8 cellular contexts compared by ENCODE assay signal in genomic region chr11:44894217-44894617, GRCh38. TPM values are rescaled to one million over a fixed set of nuclear protein-coding genes. Genes with fewer than 3 reads are reported as not detected.
DNase-seq lines count a peak whose midpoint lies in the region; TF ChIP-seq lines count a peak whose summit lies in the region.

No MANE protein-coding gene starts in this region.

- H3K4me1 ChIP-seq in GM23248 (ENCODE audit: insufficient read depth) (no peaks in the 10 kb centered on the region), colonic mucosa (no peaks in the 10 kb centered on the region)

- no peaks in the 10 kb centered on the region for H3K36me3 ChIP-seq in GM23248 (ENCODE audit: low read depth)
- no peaks in the 10 kb centered on the region for H3K36me3 ChIP-seq in colonic mucosa

- no peaks in the 10 kb centered on the region for H3K9me2 ChIP-seq in GM23248 (ENCODE audit: insufficient read depth)

- H3K27me3 ChIP-seq in GM23248 (replicated peaks; ENCODE audit: insufficient read depth), result peaks cover 33% of the 10 kb centered on the region
- no peaks in the 10 kb centered on the region for H3K27me3 ChIP-seq in colonic mucosa

- WGBS in GM23248 (ENCODE audit: low coverage in 1 of 2, low lambda C conversion rate in 2 of 2, missing lambda C conversion rate in 2 of 2), 2 experiments, result 12 to 15% methylated on average over 13 of the region's 13 CpGs

- no peaks in the 10 kb centered on the region for H3K79me2 ChIP-seq in GM23248 (ENCODE audit: insufficient read depth)

- H3K4me1 Mint-ChIP-seq in activated CD4-positive, alpha-beta T cell treated with anti-CD3 and anti-CD28 coated beads, Interleukin-2, amount 10 ng/mL, durations not matched to agents 7 days and 5 days, result no peaks in the 10 kb centered on the region

- intact Hi-C loops in colonic mucosa (cut with DNase I), result loop anchor here (5.0 kb wide), 2 partner anchors 167 to 272 kb away; partner anchors contain the start of gene TSPAN18

- DNase-seq in GM23248 (peak; percentile 80), NCI-H345 treated with DMSO at 0.1 percent for 48 hours (lab: John Stamatoyannopoulos, UW; ENCODE audit: unreplicated experiment) (peak; percentile 11), colonic mucosa (peak; percentile 50), lung microvascular endothelial cell (ENCODE audit: low read depth in 2 of 2) (peak; percentile 73 to 89), NCI-H510A treated with DMSO at 0.1 percent for 48 hours (lab: John Stamatoyannopoulos, UW) (no peak)
- peak; percentile 43 for DNase-seq in activated CD4-positive, alpha-beta T cell treated with anti-CD3 and anti-CD28 coated beads, Interleukin-2, amount 10 ng/mL, durations not matched to agents 7 days and 5 days
- peak; percentile 7 to 10 for DNase-seq in stimulated activated CD8-positive, alpha-beta memory T cell treated with anti-CD3 and anti-CD28 coated beads, Interleukin-15, amount 100 ng/mL, for 4 hours (ENCODE audit: low read depth in 2 of 2)

- H3K9me3 Mint-ChIP-seq in activated CD4-positive, alpha-beta T cell treated with anti-CD3 and anti-CD28 coated beads, Interleukin-2, amount 10 ng/mL, durations not matched to agents 7 days and 5 days, result no peaks in the 10 kb centered on the region

- H3K4me3 ChIP-seq in GM23248 (no peak overlapping the region), colonic mucosa (no peak overlapping the region)

- H4K20me1 ChIP-seq in GM23248 (ENCODE audit: insufficient read depth), result no peaks in the 10 kb centered on the region

- H3K9ac ChIP-seq in GM23248 (no peak overlapping the region), colonic mucosa (ENCODE audit: low read depth in 2 of 2, low read length in 2 of 2) (no peak overlapping the region)

- no peaks in the 10 kb centered on the region for H3F3A ChIP-seq in GM23248 (ENCODE audit: insufficient read depth)

- H3K4me3 Mint-ChIP-seq in activated CD4-positive, alpha-beta T cell treated with anti-CD3 and anti-CD28 coated beads, Interleukin-2, amount 10 ng/mL, durations not matched to agents 7 days and 5 days, result no peak overlapping the region

- in situ Hi-C loops in GM23248 (cut with MboI), result loop anchor here (5.0 kb wide), 1 partner anchor 167 kb away; the partner anchor contains the start of gene TSPAN18

- H3K27me3 Mint-ChIP-seq in activated CD4-positive, alpha-beta T cell treated with anti-CD3 and anti-CD28 coated beads, Interleukin-2, amount 10 ng/mL, durations not matched to agents 7 days and 5 days, result no peaks in the 10 kb centered on the region

- peak; percentile 82 for TF ChIP-seq CTCF in C4-2B (conservative IDR thresholded peaks at IDR 0.05)
- TF ChIP-seq CTCF in colonic mucosa (IDR thresholded peaks at IDR 0.05), result peak; percentile 70

- H3K27ac ChIP-seq in C4-2B (no peak overlapping the region), GM23248 (no peak overlapping the region), colonic mucosa (no peak overlapping the region)

- H3K9me3 ChIP-seq in GM23248 (ENCODE audit: low read depth) (no peaks in the 10 kb centered on the region), colonic mucosa (no peaks in the 10 kb centered on the region)

- peak overlapping the region; percentile 25 for H3K4me2 ChIP-seq in GM23248 (ENCODE audit: unreplicated experiment)

- POLR2A ChIA-PET in activated CD4-positive, alpha-beta T cell treated with anti-CD3 and anti-CD28 coated beads, Interleukin-2, amount 10 ng/mL, durations not matched to agents 7 days and 5 days (lab: Charles Lee), result no interaction called here

- no peak overlapping the region for H3K27ac Mint-ChIP-seq in activated CD4-positive, alpha-beta T cell treated with anti-CD3 and anti-CD28 coated beads, Interleukin-2, amount 10 ng/mL, durations not matched to agents 7 days and 5 days

- H2AFZ ChIP-seq in GM23248, result no peak overlapping the region

- CTCF ChIA-PET in activated CD4-positive, alpha-beta T cell treated with anti-CD3 and anti-CD28 coated beads, Interleukin-2, amount 10 ng/mL, durations not matched to agents 7 days and 5 days (lab: Charles Lee), result interaction anchor here (0.5 to 1.5 kb wide), 6 partner anchors 9 to 1552 kb away, joined by 3 to 4 read pairs (median 3); no protein-coding TSS in a partner anchor

- H3K36me3 Mint-ChIP-seq in activated CD4-positive, alpha-beta T cell treated with anti-CD3 and anti-CD28 coated beads, Interleukin-2, amount 10 ng/mL, durations not matched to agents 7 days and 5 days (ENCODE audit: low read depth), result no peaks in the 10 kb centered on the region

RNA-seq across cellular contexts. Expression of gene TP53I11, which starts 56.5 kb away (rescaled TPM):
- 59.9 and 66.5 TPM in 2 replicates for total RNA-seq in GM23248 (2014; rRNA removed; shearing (Covaris generic))
- 117 and 118 TPM in 2 replicates for polyA plus RNA-seq in GM23248 (2016; fragmentation: Nextera tagmentation; extraction: Ambion mirVana)
- 1 to 10 TPM in 1 of 2 experiments, under 1 TPM in 1; 0.67 to 1.4 TPM for total RNA-seq in activated CD4-positive, alpha-beta T cell treated with anti-CD3 and anti-CD28 coated beads, Interleukin-2, amount 10 ng/mL, durations not matched to agents 7 days and 5 days
- 100 to 1,000 TPM; 103 to 158 TPM for total RNA-seq in colonic mucosa
- 12.4 and 12.9 TPM in 2 replicates for total RNA-seq in lung microvascular endothelial cell
